Comparison of ENCODE assay signal across 8 cellular contexts in the genomic region with DNA sequence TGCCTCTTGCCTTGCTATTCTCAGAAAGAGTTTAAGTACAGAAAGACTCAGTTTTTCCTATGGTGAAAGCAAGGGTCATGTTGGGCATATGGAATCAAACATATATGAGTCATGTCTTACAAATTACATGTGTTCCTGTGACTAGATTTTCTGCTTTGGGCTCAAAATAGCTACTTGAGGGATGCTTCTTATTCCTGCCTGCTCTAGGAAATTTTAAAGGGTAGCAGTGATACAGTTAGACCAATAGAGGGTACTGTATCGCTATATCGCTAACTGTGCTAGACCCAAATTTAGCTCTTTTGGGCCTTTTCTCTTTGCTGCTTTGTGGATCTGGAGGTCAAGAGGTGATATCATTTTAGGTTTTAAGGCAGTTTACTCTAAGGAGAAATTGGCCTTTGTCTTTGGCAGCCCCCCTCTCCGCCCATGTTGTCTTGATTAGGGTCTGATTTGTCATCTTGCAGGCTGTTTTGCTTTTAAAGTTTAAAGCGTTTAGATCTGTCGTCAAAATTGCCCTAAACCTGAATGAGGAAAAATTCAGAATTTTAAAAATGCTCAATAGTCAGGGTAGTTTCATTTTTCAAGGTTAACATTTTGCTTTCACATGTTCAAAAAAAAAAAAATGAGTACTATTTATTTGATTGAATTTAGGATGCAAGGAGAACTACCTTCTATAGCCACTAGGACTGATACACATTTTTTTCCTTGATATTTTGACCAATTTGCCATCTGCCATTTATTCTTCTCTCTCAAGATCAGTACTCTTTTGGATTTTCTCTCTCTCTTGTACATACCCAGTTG. TPM values are rescaled to one million over a fixed set of nuclear protein-coding genes. Genes with fewer than 3 reads are reported as not detected.
A peak's percentile ranks its signal among the peaks of the same experiment; 100 is the strongest.
DNase-seq lines count a peak whose midpoint lies in the region; ATAC-seq and TF ChIP-seq lines count a peak whose summit lies in the region.

No MANE protein-coding gene starts in this region.

- no peaks in the 10 kb centered on the region for H4K20me1 ChIP-seq in GM23248 (ENCODE audit: insufficient read depth)

- peaks cover 1% of the 10 kb centered on the region for H3K36me3 Mint-ChIP-seq in activated B cell treated with CpG ODN at 0.5 μM for 24 hours (ENCODE audit: low read depth)

- TF ChIP-seq POLR2A in transverse colon (IDR thresholded peaks at IDR 0.05), result no peak

- TF ChIP-seq CTCF in AG04450 (IDR thresholded peaks at IDR 0.05; ENCODE audit: low read depth, low read length) (peak; percentile 59), activated B cell treated with CpG ODN at 0.5 μM for 24 hours (IDR thresholded peaks at IDR 0.05) (no peak), left ventricle myocardium inferior (IDR thresholded peaks at IDR 0.05; ENCODE audit: borderline replicate concordance) (peak; percentile 61), transverse colon (IDR thresholded peaks at IDR 0.05) (peak in 3 of 5 experiments; percentile 11 to 32 (median 31))

- H3K4me3 Mint-ChIP-seq in activated B cell treated with CpG ODN at 0.5 μM for 24 hours, result peak overlapping the region; percentile 6

- H2AFZ ChIP-seq in GM23248, result peak overlapping the region; percentile 63

- peaks cover 87% of the 10 kb centered on the region for H3K4me1 Mint-ChIP-seq in activated B cell treated with CpG ODN at 0.5 μM for 24 hours

- no peak for DNase-seq in AG04450 (ENCODE audit: low read depth, low spot score)
- DNase-seq in GM23248, result peak; percentile 77
- no peak for DNase-seq in activated B cell treated with CpG ODN at 0.5 μM for 24 hours
- DNase-seq in left ventricle myocardium inferior, result no peak
- DNase-seq in transverse colon, result no peak
- DNase-seq in germinal center (ENCODE audit: low spot score), result no peak
- no peak for DNase-seq in mucosa of gallbladder (ENCODE audit: low spot score)

- peaks cover 27% of the 10 kb centered on the region for H3K4me1 ChIP-seq in GM23248 (ENCODE audit: insufficient read depth)
- H3K4me1 ChIP-seq in left ventricle myocardium inferior, result peaks cover 79% of the 10 kb centered on the region
- H3K4me1 ChIP-seq in transverse colon, result peaks cover 0 to 68% (median 19%) of the 10 kb centered on the region in 4 donors

- H3K9me2 ChIP-seq in GM23248 (ENCODE audit: insufficient read depth), result no peaks in the 10 kb centered on the region

- H3K4me3 ChIP-seq in AG04450 (ENCODE audit: low read depth, low read length) (no peak overlapping the region), GM23248 (peak overlapping the region; percentile 28; the same call in 1 of the 2 replicates), left ventricle myocardium inferior (no peak overlapping the region), transverse colon (no peak overlapping the region)

- in situ Hi-C loops in GM23248 (cut with MboI) (no loop called here), transverse colon (cut with MboI; ENCODE audit: low pct_ligation_motif_present in 1 of 4, low pct_unique_long_range_greater_than_20kb in 1 of 4, low sequenced_read_pairs in 3 of 4) (loop anchor here in 1 of 4 donors (25.0 kb wide), 1 partner anchor 143 kb away; a partner anchor contains a TSS)

- H3K36me3 ChIP-seq in GM23248 (ENCODE audit: low read depth) (no peaks in the 10 kb centered on the region), left ventricle myocardium inferior (no peaks in the 10 kb centered on the region), transverse colon (no peaks in the 10 kb centered on the region)

- peaks cover 98% of the 10 kb centered on the region for H3K79me2 ChIP-seq in GM23248 (ENCODE audit: insufficient read depth)

- H3K4me2 ChIP-seq in GM23248 (ENCODE audit: unreplicated experiment), result peak overlapping the region; percentile 61

- POLR2A ChIA-PET in AG04450 (lab: Yijun Ruan, JAX) (interaction anchor here (0.6 to 1.7 kb wide), 6 partner anchors 9 to 251 kb away, joined by 3 to 10 read pairs (median 4); a partner anchor contains a TSS), activated B cell treated with CpG ODN at 0.5 μM for 24 hours (lab: Charles Lee) (interaction anchor here (0.5 to 2.5 kb wide), 7 partner anchors 10 to 133 kb away, joined by 3 to 15 read pairs (median 3); a partner anchor contains a TSS)

- no peaks in the 10 kb centered on the region for H3K27me3 Mint-ChIP-seq in activated B cell treated with CpG ODN at 0.5 μM for 24 hours

- H3K9me3 Mint-ChIP-seq in activated B cell treated with CpG ODN at 0.5 μM for 24 hours, result no peaks in the 10 kb centered on the region

- no peaks in the 10 kb centered on the region for H3K27me3 ChIP-seq in AG04450 (ENCODE audit: control insufficient read depth, insufficient read depth, low read length)
- no peaks in the 10 kb centered on the region for H3K27me3 ChIP-seq in GM23248 (replicated peaks; ENCODE audit: insufficient read depth)
- H3K27me3 ChIP-seq in left ventricle myocardium inferior (ENCODE audit: low read depth), result no peaks in the 10 kb centered on the region
- H3K27me3 ChIP-seq in transverse colon, result no peaks in the 10 kb centered on the region

- H3K9me3 ChIP-seq in AG04450 (ENCODE audit: control insufficient read depth, insufficient read depth, low read length) (no peaks in the 10 kb centered on the region), GM23248 (ENCODE audit: low read depth) (no peaks in the 10 kb centered on the region), left ventricle myocardium inferior (replicated peaks) (no peaks in the 10 kb centered on the region), transverse colon (no peaks in the 10 kb centered on the region)

- H3K27ac Mint-ChIP-seq in activated B cell treated with CpG ODN at 0.5 μM for 24 hours, result peak overlapping the region; percentile 65

- H3K9ac ChIP-seq in GM23248, result peak overlapping the region; percentile 62

- H3K27ac ChIP-seq in AG04450 (ENCODE audit: low read depth, low read length), result no peak overlapping the region
- H3K27ac ChIP-seq in GM23248, result peak overlapping the region; percentile 25; the same call in 1 of the 2 replicates
- H3K27ac ChIP-seq in left ventricle myocardium inferior (replicated peaks), result no peak overlapping the region
- no peak overlapping the region for H3K27ac ChIP-seq in transverse colon

- intact Hi-C loops in activated B cell treated with CpG ODN at 0.5 μM for 24 hours (cut with micrococcal nuclease) (loop anchor here (1.0 kb wide), 4 partner anchors 9 to 234 kb away; a partner anchor contains a TSS), left ventricle myocardium inferior (cut with micrococcal nuclease) (loop anchor here (10.0 kb wide), 1 partner anchor 111 kb away; no protein-coding TSS in a partner anchor), transverse colon (cut with DNase I; ENCODE audit: low total_unique reads) (no loop called here)

- CTCF ChIA-PET in AG04450 (lab: Charles Lee), result interaction anchor here (0.6 to 3.0 kb wide), 24 partner anchors 8 to 170 kb away, joined by 3 to 28 read pairs (median 4); a partner anchor contains a TSS
- CTCF ChIA-PET in activated B cell treated with CpG ODN at 0.5 μM for 24 hours (lab: Charles Lee), result interaction anchor here (0.6 to 3.8 kb wide), 16 partner anchors 9 to 234 kb away, joined by 3 to 42 read pairs (median 5); a partner anchor contains a TSS

- ATAC-seq in activated B cell treated with CpG ODN at 0.5 μM for 24 hours (ENCODE audit: low read depth), result peak; percentile 67
- ATAC-seq in GM19467 (IDR thresholded peaks at IDR 0.05; ENCODE audit: unreplicated experiment), result no peak

- TF ChIP-seq EP300 in transverse colon (IDR thresholded peaks at IDR 0.05; ENCODE audit: low read depth), result no peak

- peaks cover 20% of the 10 kb centered on the region; the same call in 1 of the 2 replicates for H3F3A ChIP-seq in GM23248 (ENCODE audit: insufficient read depth)

- 20% methylated on average over 5 of the region's 5 CpGs for WGBS in GM23248 (ENCODE audit: low coverage in 1 of 2, low lambda C conversion rate in 2 of 2, missing lambda C conversion rate in 2 of 2), 2 experiments
- WGBS in transverse colon (ENCODE audit: low coverage in 1 of 2), 2 donors, result 81 to 86% methylated on average over 5 of the region's 5 CpGs

RNA-seq across cellular contexts. Expression of a gene that starts 8.8 kb away (rescaled TPM):
- polyA plus RNA-seq in AG04450 (2011; rRNA removed), result 13.8 and 16.7 TPM in 2 replicates
- 33.8 and 42.5 TPM in 2 replicates for polyA minus RNA-seq in AG04450 (2011; rRNA and poly(A)+ RNA removed)
- total RNA-seq in GM23248 (2014; rRNA removed; shearing (Covaris generic)), result 14.2 and 17.5 TPM in 2 replicates
- polyA plus RNA-seq in GM23248 (2016; fragmentation: Nextera tagmentation; extraction: Ambion mirVana), result 10.2 and 12.3 TPM in 2 replicates
- total RNA-seq in activated B cell treated with CpG ODN at 0.5 μM for 24 hours, result 64.8 and 72.0 TPM in 2 replicates
- 20.9 TPM for total RNA-seq in left ventricle myocardium inferior
- 100 to 1,000 TPM in 1 of 4 donors, 10 to 100 TPM in 3; 27.5 to 107 (median 41.6) TPM for total RNA-seq in transverse colon
- total RNA-seq in mucosa of gallbladder, result 46.5 TPM
